In genomic region chr6:114092943-114093342, GRCh38 we compare ENCODE assay signal across 15 cellular contexts.
DNase-seq lines count a peak whose midpoint lies in the region; ATAC-seq, FAIRE-seq and TF ChIP-seq lines count a peak whose summit lies in the region.
"Had no signal": no experiment of that assay in that cellular context is flagged by ENCODE, and none has a peak within 500 bp of the region (broad histone marks: within the 10 kb centered on the region; RNA-seq: fewer than 3 reads in every experiment).

No MANE protein-coding gene starts in this region.

- no peak for TF ChIP-seq RAD21 in IMR-90 (IDR thresholded peaks at IDR 0.05; ENCODE audit: low read length)

- H3K4me2 ChIP-seq in IMR-90 (ENCODE audit: low read depth, low read length), result no peak overlapping the region
- H3K4me2 ChIP-seq: BLaER1 treated with 17β-estradiol and CSF1 and Interleukin-3, amounts not matched to agents 10 nM and 100 nM had no signal

- no peak overlapping the region for H4K5ac ChIP-seq in IMR-90 (ENCODE audit: low read depth, low read length)

- H3K9ac ChIP-seq in IMR-90 (ENCODE audit: low read depth, low read length), result no peak overlapping the region
- H3K9ac ChIP-seq: BLaER1 treated with 17β-estradiol and CSF1 and Interleukin-3, amounts not matched to agents 10 nM and 100 nM had no signal

- H3K27ac ChIP-seq in IMR-90 (ENCODE audit: insufficient read depth, low read length) (no peak overlapping the region), small intestine (ENCODE audit: low read depth in 1 of 2, low read length in 1 of 2) (no peak overlapping the region)
- H3K27ac ChIP-seq: BLaER1 treated with 17β-estradiol and CSF1 and Interleukin-3, amounts not matched to agents 10 nM and 100 nM; HL-60 had no signal

- no peak overlapping the region for H4K8ac ChIP-seq in IMR-90 (ENCODE audit: low read depth in 2 of 2, low read length in 2 of 2)

- no TSS peak for BruUV-seq in IMR-90 (replicated peaks; lab: Mats Ljungman, UMichigan)

- H2BK20ac ChIP-seq in IMR-90 (ENCODE audit: low read depth, low read length), result no peak overlapping the region

- no peak overlapping the region for H3K14ac ChIP-seq in IMR-90 (replicated peaks; ENCODE audit: low read depth, low read length)

- intact Hi-C loops in IMR-90 (cut with micrococcal nuclease), result no loop called here

- no peaks in the 10 kb centered on the region for H3K9me1 ChIP-seq in IMR-90 (ENCODE audit: insufficient read depth, low read length)

- in situ Hi-C loops in IMR-90 (cut with MboI; ENCODE audit: low sequenced_read_pairs), result no loop called here

- no peak for TF ChIP-seq CTCF in IMR-90 (conservative IDR thresholded peaks at IDR 0.05; ENCODE audit: low read depth, low read length)

- H3K4me1 ChIP-seq in IMR-90 (ENCODE audit: control insufficient read depth, insufficient read depth, low read length) (0 out of 2 replicates have a peak, but pooled peaks cover 3% of the 10 kb centered on the region), small intestine (ENCODE audit: control insufficient read depth in 2 of 2, insufficient read depth in 1 of 2, low read depth in 1 of 2, low read length in 1 of 2) (no peaks in the 10 kb centered on the region)
- H3K4me1 ChIP-seq: BLaER1 treated with 17β-estradiol and CSF1 and Interleukin-3, amounts not matched to agents 10 nM and 100 nM had no signal

- no peak for FAIRE-seq in small intestine (lab: Jason Lieb, UNC)
- FAIRE-seq: H1 had no signal

- H2AFZ ChIP-seq in IMR-90 (replicated peaks; ENCODE audit: low read length, poor library complexity), result no peak overlapping the region

- H3K9me3 ChIP-seq in IMR-90 (ENCODE audit: control insufficient read depth, insufficient read depth, low read length) (no peaks in the 10 kb centered on the region), small intestine (ENCODE audit: control insufficient read depth, low read depth) (no peaks in the 10 kb centered on the region)
- H3K9me3 ChIP-seq: BLaER1 treated with 17β-estradiol and CSF1 and Interleukin-3, amounts not matched to agents 10 nM and 100 nM; HAP-1 had no signal

- POLR2A ChIA-PET in IMR-90 (lab: Charles Lee; ENCODE audit: unreplicated experiment), result no interaction called here

- H2BK5ac ChIP-seq in IMR-90 (ENCODE audit: low read depth, low read length, poor library complexity, severe bottlenecking), result peak overlapping the region; percentile 39

- dilution Hi-C loops in IMR-90 (cut with HindIII; ENCODE audit: low sequenced_read_pairs, unreplicated experiment), result no loop called here

- H3K23ac ChIP-seq in IMR-90 (ENCODE audit: low read depth, low read length), result no peak overlapping the region

- no peak overlapping the region for H2AK9ac ChIP-seq in IMR-90 (replicated peaks; ENCODE audit: low read depth, low read length, poor library complexity)

- no peak overlapping the region for H2BK120ac ChIP-seq in IMR-90 (ENCODE audit: low read depth, low read length)

- no peak overlapping the region for H2AK5ac ChIP-seq in IMR-90 (ENCODE audit: low read depth, low read length)

- H3K36me3 ChIP-seq in IMR-90 (ENCODE audit: control insufficient read depth, insufficient read depth, low read length), result no peaks in the 10 kb centered on the region
- H3K36me3 ChIP-seq in small intestine (ENCODE audit: control insufficient read depth in 2 of 2, insufficient read depth in 2 of 2, low read length in 2 of 2), result no peaks in the 10 kb centered on the region
- H3K36me3 ChIP-seq: BLaER1 treated with 17β-estradiol and CSF1 and Interleukin-3, amounts not matched to agents 10 nM and 100 nM; HAP-1 had no signal

- H4K91ac ChIP-seq in IMR-90 (ENCODE audit: insufficient read depth, low read depth, low read length), result no peak overlapping the region

- no peaks in the 10 kb centered on the region for H4K20me1 ChIP-seq in IMR-90 (ENCODE audit: insufficient read depth, low read length)
- H4K20me1 ChIP-seq: BLaER1 treated with 17β-estradiol and CSF1 and Interleukin-3, amounts not matched to agents 10 nM and 100 nM had no signal

- DNase-seq in NCI-H1417 (lab: John Stamatoyannopoulos, UW), result peak in 2 of 3 experiments; percentile 3 to 16
- DNase-seq in NCI-H1417 treated with DMSO at 0.1 percent for 48 hours (lab: John Stamatoyannopoulos, UW), result no peak
- peak; percentile 46 for DNase-seq in DMS53 (lab: John Stamatoyannopoulos, UW)
- DNase-seq in IMR-90, result no peak
- peak; percentile 35 for DNase-seq in small intestine
- DNase-seq: 8988T; AML-193; CD4-positive, CD25-positive, alpha-beta regulatory T cell; GF-D8 had no signal

- H3K4me3 ChIP-seq in IMR-90 (ENCODE audit: insufficient read depth, low read depth, low read length) (no peak overlapping the region), small intestine (ENCODE audit: low read depth in 1 of 2, low read length in 2 of 2) (no peak overlapping the region)
- H3K4me3 ChIP-seq: BLaER1 treated with 17β-estradiol and CSF1 and Interleukin-3, amounts not matched to agents 10 nM and 100 nM; HAP-1 had no signal

- WGBS in IMR-90 (ENCODE audit: extremely low coverage in 2 of 2, insufficient read length in 1 of 2), 2 experiments, result no CpG with 5 or more reads among the region's 2 CpGs
- WGBS in small intestine, 3 donors, result 25 to 67% (median 43%) methylated on average over 2 of the region's 2 CpGs

- no peak overlapping the region for H2BK15ac ChIP-seq in IMR-90 (ENCODE audit: low read depth, low read length)

- no peaks in the 10 kb centered on the region for H3K79me1 ChIP-seq in IMR-90 (ENCODE audit: low read depth in 1 of 2, low read length in 2 of 2)

- no peak overlapping the region for H3K56ac ChIP-seq in IMR-90 (ENCODE audit: extremely low read depth, insufficient read depth, low read length)

- H3K27me3 ChIP-seq in IMR-90 (ENCODE audit: control insufficient read depth, insufficient read depth, low read length) (no peaks in the 10 kb centered on the region), small intestine (ENCODE audit: control insufficient read depth in 2 of 2, insufficient read depth in 2 of 2, low read length in 2 of 2) (no peaks in the 10 kb centered on the region)
- H3K27me3 ChIP-seq: BLaER1 treated with 17β-estradiol and CSF1 and Interleukin-3, amounts not matched to agents 10 nM and 100 nM had no signal

- H3K18ac ChIP-seq in IMR-90 (ENCODE audit: low read depth, low read length), result no peak overlapping the region

- CTCF ChIA-PET in IMR-90 (lab: Yijun Ruan, JAX), result no interaction called here

- H3K4ac ChIP-seq in IMR-90 (ENCODE audit: low read depth, low read length), result no peak overlapping the region

- TF ChIP-seq POLR2A in IMR-90 (IDR thresholded peaks at IDR 0.05; ENCODE audit: low read depth, low read length), result no peak

- no peak for ATAC-seq in IMR-90 (ENCODE audit: low read depth)
- ATAC-seq in HG03520 (IDR thresholded peaks at IDR 0.05; ENCODE audit: unreplicated experiment), result no peak
- no peak for ATAC-seq in HG03469 (IDR thresholded peaks at IDR 0.05; ENCODE audit: unreplicated experiment)

TF ChIP-seq in IMR-90, 13 proteins besides CTCF, POLR2A, EP300 and RAD21:
- TF ChIP-seq CEBPB (IDR thresholded peaks at IDR 0.05; ENCODE audit: low read depth, low read length) (no peak), RFX5 (IDR thresholded peaks at IDR 0.05; ENCODE audit: low read depth, low read length) (no peak), NFE2L2 (IDR thresholded peaks at IDR 0.05; ENCODE audit: low read depth, low read length) (no peak), BHLHE40 (IDR thresholded peaks at IDR 0.05; ENCODE audit: low read depth, low read length) (no peak), ELK1 (IDR thresholded peaks at IDR 0.05; ENCODE audit: borderline replicate concordance, low read depth, low read length) (no peak), MAZ (IDR thresholded peaks at IDR 0.05; ENCODE audit: borderline replicate concordance, low read depth, low read length) (no peak), MXI1 (IDR thresholded peaks at IDR 0.05; ENCODE audit: borderline replicate concordance, low read depth, low read length) (no peak), CHD1 (IDR thresholded peaks at IDR 0.05; ENCODE audit: low read depth, low read length) (no peak), RCOR1 (IDR thresholded peaks at IDR 0.05; ENCODE audit: insufficient replicate concordance, low read length) (no peak), SMC3 (IDR thresholded peaks at IDR 0.05; ENCODE audit: low read depth, low read length) (no peak), FOS (IDR thresholded peaks at IDR 0.05; ENCODE audit: low read depth, low read length) (no peak), MAFK (IDR thresholded peaks at IDR 0.05; ENCODE audit: low read depth, low read length) (no peak), USF2 (IDR thresholded peaks at IDR 0.05; ENCODE audit: low read depth, low read length) (no peak)
TF ChIP-seq in IMR-90: peak in this region for 0.

Comparison
In these comparisons a context has a peak if more than half of its experiments do, and no peak if none do; other contexts are left out.
1. DNase-seq: peak in NCI-H1417 (2 of 3), DMS53 (single experiment) and small intestine (single experiment); none in NCI-H1417 treated with DMSO at 0.1 percent for 48 hours (single experiment) and IMR-90 (single experiment).